In genomic region chr15:41557673-41558399, GRCh38 we compare ENCODE assay signal across 8 cellular contexts. TPM values are rescaled to one million over a fixed set of nuclear protein-coding genes. Genes with fewer than 3 reads are reported as not detected.
A peak's percentile ranks its signal among the peaks of the same experiment; 100 is the strongest.
DNase-seq lines count a peak whose midpoint lies in the region; ATAC-seq lines count a peak whose summit lies in the region.

No MANE protein-coding gene starts in this region.

- H3K4me1 Mint-ChIP-seq in activated CD8-positive, alpha-beta T cell treated with anti-CD3 and anti-CD28 coated beads, Interleukin-2, amount 10 ng/mL, durations not matched to agents 7 days and 5 days (ENCODE audit: low read depth): peaks cover 22% of the 10 kb centered on the region

- H3K27me3 Mint-ChIP-seq in activated CD8-positive, alpha-beta T cell treated with anti-CD3 and anti-CD28 coated beads, Interleukin-2, amount 10 ng/mL, durations not matched to agents 7 days and 5 days (ENCODE audit: low read depth): peaks cover 47% of the 10 kb centered on the region

- no peaks in the 10 kb centered on the region for H3K9me3 Mint-ChIP-seq in activated CD8-positive, alpha-beta T cell treated with anti-CD3 and anti-CD28 coated beads, Interleukin-2, amount 10 ng/mL, durations not matched to agents 7 days and 5 days (ENCODE audit: insufficient read depth)

- POLR2A ChIA-PET in activated CD8-positive, alpha-beta T cell treated with anti-CD3 and anti-CD28 coated beads, Interleukin-2, amount 10 ng/mL, durations not matched to agents 7 days and 5 days (lab: Charles Lee): interaction anchor here (1.8 kb wide), 1 partner anchor 14 kb away, joined by 13 read pairs; the partner anchor contains the start of gene RPAP1

- H3K27ac Mint-ChIP-seq in activated CD8-positive, alpha-beta T cell treated with anti-CD3 and anti-CD28 coated beads, Interleukin-2, amount 10 ng/mL, durations not matched to agents 7 days and 5 days: peak overlapping the region; percentile 65

- DNase-seq in DMS114 treated with DMSO at 0.1 percent for 48 hours (lab: John Stamatoyannopoulos, UW; ENCODE audit: unreplicated experiment) (peak; percentile 29), NCI-H82 (lab: John Stamatoyannopoulos, UW) (peak; percentile 93), medulla oblongata (ENCODE audit: extremely low spot score) (peak; percentile 88)
- peak; percentile 76 for DNase-seq in activated CD8-positive, alpha-beta T cell treated with anti-CD3 and anti-CD28 coated beads, Interleukin-2, amount 10 ng/mL, durations not matched to agents 7 days and 5 days
- DNase-seq in effector CD4-positive, alpha-beta T cell: peak; percentile 68
- DNase-seq in stimulated activated CD8-positive, alpha-beta memory T cell treated with anti-CD3 and anti-CD28 coated beads, Interleukin-12 subunit alpha, Interleukin-12 subunit beta, amount 100 ng/mL, for 24 hours (ENCODE audit: extremely low read depth): peak; percentile 38

- CTCF ChIA-PET in activated CD8-positive, alpha-beta T cell treated with anti-CD3 and anti-CD28 coated beads, Interleukin-2, amount 10 ng/mL, durations not matched to agents 7 days and 5 days (lab: Charles Lee): interaction anchor here (0.7 to 2.4 kb wide), 24 partner anchors 9 to 379 kb away, joined by 3 to 15 read pairs (median 4); partner anchors contain the start of genes MAPKBP1 and MGA

- peak; percentile 46 for ATAC-seq in HG03066 (IDR thresholded peaks at IDR 0.05; ENCODE audit: low read depth, unreplicated experiment)
- peak; percentile 76 for ATAC-seq in activated CD8-positive, alpha-beta T cell treated with anti-CD3 and anti-CD28 coated beads, Interleukin-2, amount 10 ng/mL, durations not matched to agents 7 days and 5 days
- no peak for ATAC-seq in HG03469 (IDR thresholded peaks at IDR 0.05; ENCODE audit: unreplicated experiment)

- peak overlapping the region; percentile 74 for H3K4me3 Mint-ChIP-seq in activated CD8-positive, alpha-beta T cell treated with anti-CD3 and anti-CD28 coated beads, Interleukin-2, amount 10 ng/mL, durations not matched to agents 7 days and 5 days

- no peaks in the 10 kb centered on the region for H3K36me3 Mint-ChIP-seq in activated CD8-positive, alpha-beta T cell treated with anti-CD3 and anti-CD28 coated beads, Interleukin-2, amount 10 ng/mL, durations not matched to agents 7 days and 5 days (ENCODE audit: low read depth)

RNA-seq across cellular contexts. Expression of gene TYRO3, which starts 1.2 kb away (rescaled TPM):
- total RNA-seq in activated CD8-positive, alpha-beta T cell treated with anti-CD3 and anti-CD28 coated beads, Interleukin-2, amount 10 ng/mL, durations not matched to agents 7 days and 5 days: under 1 TPM; 0.29 to 0.71 TPM

RNA-seq across cellular contexts. Expression of gene RPAP1, which starts 13.8 kb away (rescaled TPM):
- 10 to 100 TPM; 38.1 to 41.6 TPM for total RNA-seq in activated CD8-positive, alpha-beta T cell treated with anti-CD3 and anti-CD28 coated beads, Interleukin-2, amount 10 ng/mL, durations not matched to agents 7 days and 5 days

RNA-seq across cellular contexts. Expression of gene LTK, which starts 44.2 kb away (rescaled TPM):
- total RNA-seq in activated CD8-positive, alpha-beta T cell treated with anti-CD3 and anti-CD28 coated beads, Interleukin-2, amount 10 ng/mL, durations not matched to agents 7 days and 5 days: under 1 TPM; 0.21 TPM

Comparison
In these comparisons a context has a peak if more than half of its experiments do, and no peak if none do; other contexts are left out.
1. DNase-seq: peak in every context shown above with its lines; median percentile 93 in NCI-H82; 88 in medulla oblongata; 76 in activated CD8-positive, alpha-beta T cell treated with anti-CD3 and anti-CD28 coated beads, Interleukin-2, amount 10 ng/mL, durations not matched to agents 7 days and 5 days; 68 in effector CD4-positive, alpha-beta T cell; 38 in stimulated activated CD8-positive, alpha-beta memory T cell treated with anti-CD3 and anti-CD28 coated beads, Interleukin-12 subunit alpha, Interleukin-12 subunit beta, amount 100 ng/mL, for 24 hours; 29 in DMS114 treated with DMSO at 0.1 percent for 48 hours.